Comparison of ENCODE assay signal across 18 cellular contexts in genomic region chr5:72202331-72202825, GRCh38.
"Had no signal": no experiment of that assay in that cellular context is flagged by ENCODE, and none has a peak within 500 bp of the region (broad histone marks: within the 10 kb centered on the region; RNA-seq: fewer than 3 reads in every experiment).

No MANE protein-coding gene starts in this region.

- H3K4me3 Mint-ChIP-seq: natural killer cell, type B pancreatic cell had no signal

- H3K79me2 ChIP-seq: hepatocyte had no signal

- H3K36me3 ChIP-seq: colonic mucosa had no signal

- ATAC-seq: natural killer cell, psoas muscle, sciatic nerve had no signal

- H3K4me1 ChIP-seq: colonic mucosa, psoas muscle, thyroid gland had no signal

- H3K9me3 ChIP-seq: colonic mucosa, psoas muscle, thyroid gland had no signal

- DNase-seq: cerebellar nuclear complex; colonic mucosa; dorsolateral prefrontal cortex; effector CD8-positive, alpha-beta T cell; foreskin melanocyte; head of caudate nucleus; kidney; mesendoderm; natural killer cell; occipital lobe; psoas muscle; stimulated activated CD4-positive, alpha-beta T cell treated with anti-CD3 and anti-CD28 coated beads, Interleukin-12 subunit alpha, Interleukin-12 subunit beta, amount 100 ng/mL, for 4 hours; stimulated activated naive CD4-positive, alpha-beta T cell treated with Interleukin-2 at 50 U/mL for 16 hours; thyroid gland had no signal

- H3K27me3 ChIP-seq: colonic mucosa, dorsolateral prefrontal cortex, hepatocyte, thyroid gland had no signal

- H3K9me3 Mint-ChIP-seq: natural killer cell had no signal

- H3K4me1 Mint-ChIP-seq: natural killer cell had no signal

- H3K4me2 ChIP-seq: hepatocyte had no signal

- H2AFZ ChIP-seq: hepatocyte had no signal

- H3K4me3 ChIP-seq: colonic mucosa, dorsolateral prefrontal cortex, hepatocyte, psoas muscle, skin epidermis, thyroid gland had no signal

- H3K27me3 Mint-ChIP-seq: type B pancreatic cell had no signal

- H3K36me3 Mint-ChIP-seq: natural killer cell had no signal

- H3K27ac ChIP-seq: colonic mucosa, hepatocyte, psoas muscle, skin epidermis, thyroid gland had no signal

- H3K27ac Mint-ChIP-seq: natural killer cell, type B pancreatic cell had no signal
